Comparison of ENCODE assay signal across 8 cellular contexts in genomic region chr10:44801383-44802327, GRCh38.
DNase-seq lines count a peak whose midpoint lies in the region; ATAC-seq and TF ChIP-seq lines count a peak whose summit lies in the region.

No MANE protein-coding gene starts in this region.

- H3K4me1 ChIP-seq in breast epithelium (no peaks in the 10 kb centered on the region), liver (ENCODE audit: control insufficient read depth in 4 of 4, insufficient read depth in 4 of 4, low read length in 3 of 4) (no peaks in the 10 kb centered on the region)

- DNase-seq in AG09319 (ENCODE audit: extremely low read depth, low read depth) (peak; percentile 92), NCI-H2029 treated with DMSO at 0.1 percent for 48 hours (lab: John Stamatoyannopoulos, UW) (peak; percentile 85), breast epithelium (ENCODE audit: low spot score in 2 of 2) (peak; percentile 74 to 79), GM10266 (ENCODE audit: extremely low spot score) (no peak)

- 50% methylated on average over 6 of the region's 6 CpGs for WGBS in liver

- H3K4me3 ChIP-seq in breast epithelium, result no peak overlapping the region
- H3K4me3 ChIP-seq in liver (ENCODE audit: low read depth in 1 of 3, low read length in 3 of 3), result no peak overlapping the region

- no peaks in the 10 kb centered on the region for H3K9me3 ChIP-seq in breast epithelium
- H3K9me3 ChIP-seq in liver (ENCODE audit: control insufficient read depth in 4 of 4, low read length in 3 of 4), result no peaks in the 10 kb centered on the region

- H3K36me3 ChIP-seq in breast epithelium (no peaks in the 10 kb centered on the region), liver (ENCODE audit: control insufficient read depth in 4 of 4, insufficient read depth in 3 of 4, low read depth in 1 of 4, low read length in 3 of 4) (no peaks in the 10 kb centered on the region)

- no peak for TF ChIP-seq POLR2A in breast epithelium (IDR thresholded peaks at IDR 0.05)

- no peak for ATAC-seq in GM21825 (IDR thresholded peaks at IDR 0.05; ENCODE audit: unreplicated experiment)
- ATAC-seq in HG02759 (IDR thresholded peaks at IDR 0.05; ENCODE audit: unreplicated experiment), result no peak
- no peak for ATAC-seq in GM21737 (IDR thresholded peaks at IDR 0.05; ENCODE audit: unreplicated experiment)

- no peak overlapping the region for H3K27ac ChIP-seq in breast epithelium
- H3K27ac ChIP-seq in liver (ENCODE audit: low read depth in 1 of 2, low read length in 2 of 2), result peak overlapping the region in 1 of 2 donors; percentile 19

- H3K27me3 ChIP-seq in breast epithelium (no peaks in the 10 kb centered on the region), liver (ENCODE audit: control insufficient read depth in 4 of 4, insufficient read depth in 4 of 4, low read length in 3 of 4) (no peaks in the 10 kb centered on the region)

- TF ChIP-seq CTCF in AG09319 (IDR thresholded peaks at IDR 0.05; ENCODE audit: low read depth, low read length), result no peak
- TF ChIP-seq CTCF in breast epithelium (IDR thresholded peaks at IDR 0.05), result no peak
- TF ChIP-seq CTCF in liver (IDR thresholded peaks at IDR 0.05; ENCODE audit: low read depth, low read length, missing input control), result no peak
- no peak for TF ChIP-seq CTCF in GM10266 (IDR thresholded peaks at IDR 0.05; ENCODE audit: control insufficient read depth, insufficient read depth, low read depth, missing control alignments)

- intact Hi-C loops in breast epithelium (cut with DNase I; ENCODE audit: low total_unique reads), result no loop called here

- H3K9ac ChIP-seq in liver (ENCODE audit: low read depth in 1 of 2, low read length in 2 of 2), result no peak overlapping the region

- TF ChIP-seq RAD21 in liver (IDR thresholded peaks at IDR 0.05), result peak in 1 of 2 donors; percentile 36

TF ChIP-seq in liver, 16 proteins besides CTCF, POLR2A, EP300 and RAD21:
- TF ChIP-seq YY1 (IDR thresholded peaks at IDR 0.05) (peak; percentile 74), HNF4G (IDR thresholded peaks at IDR 0.05) (no peak), FOXA2 (IDR thresholded peaks at IDR 0.05) (peak; percentile 25), TAF1 (conservative IDR thresholded peaks at IDR 0.05) (no peak), ZBTB33 (IDR thresholded peaks at IDR 0.05) (peak; percentile 38), MAX (IDR thresholded peaks at IDR 0.05) (peak; percentile 53), REST (IDR thresholded peaks at IDR 0.05) (peak; percentile 42), JUND (IDR thresholded peaks at IDR 0.05) (peak; percentile 44 to 63), SP1 (IDR thresholded peaks at IDR 0.05) (peak; percentile 62), HNF4A (conservative IDR thresholded peaks at IDR 0.05) (peak; percentile 51 to 69), FOXA1 (IDR thresholded peaks at IDR 0.05) (peak; percentile 65), EGR1 (IDR thresholded peaks at IDR 0.05; ENCODE audit: low read depth in 2 of 2) (no peak), RXRA (IDR thresholded peaks at IDR 0.05) (peak; percentile 77 to 93), ATF3 (IDR thresholded peaks at IDR 0.05) (no peak), NR2F2 (IDR thresholded peaks at IDR 0.05) (peak; percentile 63), GABPA (IDR thresholded peaks at IDR 0.05 in 1 of 2, conservative IDR thresholded peaks at IDR 0.05 in 1 of 2) (peak; percentile 16 to 74)
